9 cellular contexts compared by ENCODE assay signal in the genomic region with DNA sequence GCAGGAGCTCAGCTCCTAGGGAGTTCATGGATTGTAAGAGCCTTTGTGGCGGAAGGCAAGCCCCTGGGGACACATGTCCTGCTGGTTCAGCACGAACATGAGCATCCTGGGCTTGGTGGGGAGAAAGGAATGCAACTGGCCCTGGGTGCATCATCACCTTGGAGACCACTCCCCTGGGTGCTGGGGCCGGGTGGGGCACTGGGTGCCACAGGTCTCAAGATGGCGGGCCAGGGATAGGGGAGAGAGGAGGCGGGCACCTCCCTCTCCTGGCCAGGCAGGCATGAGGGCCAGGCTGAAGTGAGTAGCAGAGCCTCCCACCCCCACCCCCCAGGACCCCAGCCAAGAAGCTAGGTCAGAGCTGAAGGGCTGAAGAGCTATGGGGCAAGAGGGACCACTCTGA. TPM values are rescaled to one million over a fixed set of nuclear protein-coding genes. Genes with fewer than 3 reads are reported as not detected.
A peak's percentile ranks its signal among the peaks of the same experiment; 100 is the strongest.
DNase-seq lines count a peak whose midpoint lies in the region; ATAC-seq, FAIRE-seq and TF ChIP-seq lines count a peak whose summit lies in the region.
"Had no signal": no experiment of that assay in that cellular context is flagged by ENCODE, and none has a peak within 500 bp of the region (broad histone marks: within the 10 kb centered on the region; RNA-seq: fewer than 3 reads in every experiment).

No MANE protein-coding gene starts in this region.

- H3K9me3 Mint-ChIP-seq in effector memory CD8-positive, alpha-beta T cell, result no peaks in the 10 kb centered on the region

- H3K9me2 ChIP-seq in Loucy (replicated peaks; ENCODE audit: low read depth, low read length), result no peaks in the 10 kb centered on the region
- H3K9me2 ChIP-seq in neural cell (ENCODE audit: insufficient read depth, low read length), result no peaks in the 10 kb centered on the region

- H3K9ac ChIP-seq in Loucy (ENCODE audit: low read depth, low read length, poor library complexity, severe bottlenecking) (peak overlapping the region; percentile 65), neural cell (ENCODE audit: low read length) (peak overlapping the region; percentile 87)

- DNase-seq in BE2C, result no peak
- no peak for DNase-seq in effector memory CD8-positive, alpha-beta T cell
- no peak for DNase-seq in effector CD8-positive, alpha-beta T cell (lab: John Stamatoyannopoulos, UW)
- no peak for DNase-seq in D721Med (ENCODE audit: insufficient read length, low spot score)
- DNase-seq in KG1 (lab: John Stamatoyannopoulos, UW), result no peak
- DNase-seq in kidney tubule cell (ENCODE audit: low spot score), result no peak

- peak overlapping the region; percentile 67 for H3K27ac ChIP-seq in neural cell (ENCODE audit: low read length)

- H3K4me2 ChIP-seq in Loucy (ENCODE audit: low read depth, low read length, poor library complexity, severe bottlenecking) (peak overlapping the region; percentile 92), neural cell (ENCODE audit: low read length) (peak overlapping the region; percentile 94)

- H3K27me3 ChIP-seq in BE2C (no peaks in the 10 kb centered on the region), Loucy (ENCODE audit: insufficient read depth, low read length, poor library complexity, severe bottlenecking) (no peaks in the 10 kb centered on the region), neural cell (ENCODE audit: insufficient read depth, low read depth, low read length) (no peaks in the 10 kb centered on the region)

- no peak for ATAC-seq in effector memory CD8-positive, alpha-beta T cell (replicated peaks)

- peaks cover 5% of the 10 kb centered on the region; the same call in 1 of the 2 replicates for H3F3A ChIP-seq in Loucy (ENCODE audit: low read depth)
- no peaks in the 10 kb centered on the region for H3F3A ChIP-seq in neural cell (ENCODE audit: insufficient read depth, low read length, poor library complexity, severe bottlenecking)

- no peak for TF ChIP-seq RAD21 in neural cell (conservative IDR thresholded peaks at IDR 0.05)

- FAIRE-seq in D721Med (lab: Jason Lieb, UNC), result no peak
- FAIRE-seq: TTC549 had no signal

- peaks cover 20 to 34% of the 10 kb centered on the region in 2 donors for H3K4me1 Mint-ChIP-seq in effector memory CD8-positive, alpha-beta T cell (ENCODE audit: low read depth in 2 of 2)

- H3K36me3 ChIP-seq in BE2C (no peaks in the 10 kb centered on the region), Loucy (ENCODE audit: insufficient read depth, low read length) (no peaks in the 10 kb centered on the region), neural cell (ENCODE audit: insufficient read depth, low read length) (no peaks in the 10 kb centered on the region)

- no peaks in the 10 kb centered on the region for H3K9me3 ChIP-seq in BE2C
- no peaks in the 10 kb centered on the region for H3K9me3 ChIP-seq in Loucy (ENCODE audit: insufficient read depth, low read depth, low read length)
- no peaks in the 10 kb centered on the region for H3K9me3 ChIP-seq in neural cell (ENCODE audit: low read length)

- TF ChIP-seq EP300 in neural cell (conservative IDR thresholded peaks at IDR 0.05; ENCODE audit: poor library complexity, severe bottlenecking), result no peak

- H3K4me3 Mint-ChIP-seq in effector memory CD8-positive, alpha-beta T cell, result peak overlapping the region; percentile 78 to 80

- H3K79me2 ChIP-seq in Loucy (ENCODE audit: insufficient read depth, low read length) (peaks cover 5% of the 10 kb centered on the region; the same call in 1 of the 2 replicates), neural cell (replicated peaks; ENCODE audit: insufficient read depth, low read length) (peaks cover 31% of the 10 kb centered on the region)

- TF ChIP-seq CTCF in BE2C (IDR thresholded peaks at IDR 0.05; ENCODE audit: low read depth, low read length), result no peak
- TF ChIP-seq CTCF in Loucy (conservative IDR thresholded peaks at IDR 0.05; ENCODE audit: low read length), result no peak
- no peak for TF ChIP-seq CTCF in neural cell (IDR thresholded peaks at IDR 0.05; ENCODE audit: poor library complexity, severe bottlenecking)
- TF ChIP-seq CTCF in D721Med (IDR thresholded peaks at IDR 0.05; ENCODE audit: insufficient read depth, missing control alignments), result no peak

- H3K27me3 Mint-ChIP-seq in effector memory CD8-positive, alpha-beta T cell, result peaks cover 0 to 14% of the 10 kb centered on the region in 2 donors

- H3K4me3 ChIP-seq in BE2C (ENCODE audit: low read depth, low read length), result peak overlapping the region; percentile 77
- H3K4me3 ChIP-seq in Loucy (ENCODE audit: low read length, poor library complexity, severe bottlenecking), result peak overlapping the region; percentile 81
- H3K4me3 ChIP-seq in neural cell (ENCODE audit: low read length), result peak overlapping the region; percentile 74

- H3K36me3 Mint-ChIP-seq in effector memory CD8-positive, alpha-beta T cell (ENCODE audit: insufficient read depth), result peaks cover under 1% of the 10 kb centered on the region

- H3K27ac Mint-ChIP-seq in effector memory CD8-positive, alpha-beta T cell, result peak overlapping the region; percentile 46 to 77

- H2AFZ ChIP-seq in Loucy (ENCODE audit: low read length), result 0 out of 2 replicates have a peak overlapping the region, but pooled peaks have one; percentile 78
- H2AFZ ChIP-seq in neural cell (ENCODE audit: low read depth, low read length), result peak overlapping the region; percentile 60

- H4K20me1 ChIP-seq in Loucy (ENCODE audit: insufficient read depth, low read length, poor library complexity, severe bottlenecking) (no peaks in the 10 kb centered on the region), neural cell (ENCODE audit: insufficient read depth) (no peaks in the 10 kb centered on the region)

- H3K4me1 ChIP-seq in BE2C (peaks cover 2% of the 10 kb centered on the region; the same call in 1 of the 2 replicates), Loucy (ENCODE audit: insufficient read depth, low read length, poor library complexity, severe bottlenecking) (peaks cover 27% of the 10 kb centered on the region)

TF ChIP-seq in neural cell, 6 proteins besides CTCF, POLR2A, EP300 and RAD21:
- no peak for TF ChIP-seq EZH2 (IDR thresholded peaks at IDR 0.05; ENCODE audit: borderline replicate concordance, insufficient read depth, low read length, poor library complexity, severe bottlenecking)
- TF ChIP-seq MXI1 (conservative IDR thresholded peaks at IDR 0.05; ENCODE audit: poor library complexity, severe bottlenecking), result no peak
- no peak for TF ChIP-seq TAF1 (IDR thresholded peaks at IDR 0.05; ENCODE audit: low read depth)
- TF ChIP-seq, protein P1, sequence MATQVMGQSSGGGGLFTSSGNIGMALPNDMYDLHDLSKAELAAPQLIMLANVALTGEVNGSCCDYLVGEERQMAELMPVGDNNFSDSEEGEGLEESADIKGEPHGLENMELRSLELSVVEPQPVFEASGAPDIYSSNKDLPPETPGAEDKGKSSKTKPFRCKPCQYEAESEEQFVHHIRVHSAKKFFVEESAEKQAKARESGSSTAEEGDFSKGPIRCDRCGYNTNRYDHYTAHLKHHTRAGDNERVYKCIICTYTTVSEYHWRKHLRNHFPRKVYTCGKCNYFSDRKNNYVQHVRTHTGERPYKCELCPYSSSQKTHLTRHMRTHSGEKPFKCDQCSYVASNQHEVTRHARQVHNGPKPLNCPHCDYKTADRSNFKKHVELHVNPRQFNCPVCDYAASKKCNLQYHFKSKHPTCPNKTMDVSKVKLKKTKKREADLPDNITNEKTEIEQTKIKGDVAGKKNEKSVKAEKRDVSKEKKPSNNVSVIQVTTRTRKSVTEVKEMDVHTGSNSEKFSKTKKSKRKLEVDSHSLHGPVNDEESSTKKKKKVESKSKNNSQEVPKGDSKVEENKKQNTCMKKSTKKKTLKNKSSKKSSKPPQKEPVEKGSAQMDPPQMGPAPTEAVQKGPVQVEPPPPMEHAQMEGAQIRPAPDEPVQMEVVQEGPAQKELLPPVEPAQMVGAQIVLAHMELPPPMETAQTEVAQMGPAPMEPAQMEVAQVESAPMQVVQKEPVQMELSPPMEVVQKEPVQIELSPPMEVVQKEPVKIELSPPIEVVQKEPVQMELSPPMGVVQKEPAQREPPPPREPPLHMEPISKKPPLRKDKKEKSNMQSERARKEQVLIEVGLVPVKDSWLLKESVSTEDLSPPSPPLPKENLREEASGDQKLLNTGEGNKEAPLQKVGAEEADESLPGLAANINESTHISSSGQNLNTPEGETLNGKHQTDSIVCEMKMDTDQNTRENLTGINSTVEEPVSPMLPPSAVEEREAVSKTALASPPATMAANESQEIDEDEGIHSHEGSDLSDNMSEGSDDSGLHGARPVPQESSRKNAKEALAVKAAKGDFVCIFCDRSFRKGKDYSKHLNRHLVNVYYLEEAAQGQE (IDR thresholded peaks at IDR 0.05; ENCODE audit: borderline replicate concordance), result no peak
- TF ChIP-seq POLR2AphosphoS5 (IDR thresholded peaks at IDR 0.05), result no peak
- no peak for TF ChIP-seq SMC3 (conservative IDR thresholded peaks at IDR 0.05; ENCODE audit: poor library complexity)
TF ChIP-seq in neural cell: peak in this region for 0.

RNA-seq across cellular contexts. Expression of a gene that starts 0.8 kb away (rescaled TPM):
- polyA plus RNA-seq in BE2C (2012; ENCODE audit: insufficient read depth, insufficient read length, low read depth), result 237 TPM
- polyA plus RNA-seq in neural cell, result 251 and 327 TPM in 2 replicates
- polyA minus RNA-seq in neural cell, result 94.5 and 105 TPM in 2 replicates

RNA-seq across cellular contexts. Expression of a gene that starts 7.4 kb away (rescaled TPM):
- 33.3 TPM for polyA plus RNA-seq in BE2C (2012; ENCODE audit: insufficient read depth, insufficient read length, low read depth)
- polyA plus RNA-seq in neural cell, result 0.50 and 0.81 TPM in 2 replicates
- 0.97 and 1.3 TPM in 2 replicates for polyA minus RNA-seq in neural cell

RNA-seq across cellular contexts. Expression of a gene that starts 8.4 kb away (rescaled TPM):
- polyA plus RNA-seq in BE2C (2012; ENCODE audit: insufficient read depth, insufficient read length, low read depth), result 49.5 TPM
- polyA plus RNA-seq in neural cell, result 57.8 and 75.8 TPM in 2 replicates
- polyA minus RNA-seq in neural cell, result 25.8 and 33.5 TPM in 2 replicates

RNA-seq across cellular contexts. Expression of a gene that starts 11.3 kb away (rescaled TPM):
- 1.0 TPM for polyA plus RNA-seq in BE2C (2012; ENCODE audit: insufficient read depth, insufficient read length, low read depth)
- not detected in 2 replicates for polyA plus RNA-seq in neural cell
- not detected in 2 replicates for polyA minus RNA-seq in neural cell

RNA-seq across cellular contexts. Expression of a gene that starts 16.8 kb away (rescaled TPM):
- 18.6 TPM for polyA plus RNA-seq in BE2C (2012; ENCODE audit: insufficient read depth, insufficient read length, low read depth)
- 14.4 and 17.9 TPM in 2 replicates for polyA plus RNA-seq in neural cell
- 1.5 and 1.7 TPM in 2 replicates for polyA minus RNA-seq in neural cell
